In genomic region chr5:172662596-172662995, GRCh38 we compare ENCODE assay signal across 12 cellular contexts.
"Had no signal": no experiment of that assay in that cellular context is flagged by ENCODE, and none has a peak within 500 bp of the region (broad histone marks: within the 10 kb centered on the region; RNA-seq: fewer than 3 reads in every experiment).

No MANE protein-coding gene starts in this region.

- DNase-seq: activated CD4-positive, alpha-beta T cell treated with anti-CD3 and anti-CD28 coated beads, Interleukin-2, amount 50 U/mL, for 1 hour; activated CD4-positive, CD25-positive, alpha-beta regulatory T cell; activated naive CD4-positive, alpha-beta T cell treated with anti-CD3 and anti-CD28 coated beads, Interleukin-2, amount 10 ng/mL, durations not matched to agents 7 days and 5 days; central memory CD4-positive, alpha-beta T cell; cortex of kidney; effector CD8-positive, alpha-beta T cell; left colon; occipital lobe; psoas muscle; stimulated activated CD4-positive, alpha-beta T cell treated with anti-CD3 and anti-CD28 coated beads, Interleukin-15, amount 100 ng/mL, for 24 hours; stimulated activated CD4-positive, alpha-beta T cell treated with anti-CD3 and anti-CD28 coated beads, Interleukin-4, amount 100 ng/mL, for 4 hours; T-helper 17 cell had no signal

- H3K9me3 ChIP-seq: psoas muscle had no signal

- H3K4me3 ChIP-seq: psoas muscle had no signal

- ATAC-seq: left colon, psoas muscle, T-helper 17 cell had no signal
